Comparison of ENCODE assay signal across 1 cellular context in the genomic region with DNA sequence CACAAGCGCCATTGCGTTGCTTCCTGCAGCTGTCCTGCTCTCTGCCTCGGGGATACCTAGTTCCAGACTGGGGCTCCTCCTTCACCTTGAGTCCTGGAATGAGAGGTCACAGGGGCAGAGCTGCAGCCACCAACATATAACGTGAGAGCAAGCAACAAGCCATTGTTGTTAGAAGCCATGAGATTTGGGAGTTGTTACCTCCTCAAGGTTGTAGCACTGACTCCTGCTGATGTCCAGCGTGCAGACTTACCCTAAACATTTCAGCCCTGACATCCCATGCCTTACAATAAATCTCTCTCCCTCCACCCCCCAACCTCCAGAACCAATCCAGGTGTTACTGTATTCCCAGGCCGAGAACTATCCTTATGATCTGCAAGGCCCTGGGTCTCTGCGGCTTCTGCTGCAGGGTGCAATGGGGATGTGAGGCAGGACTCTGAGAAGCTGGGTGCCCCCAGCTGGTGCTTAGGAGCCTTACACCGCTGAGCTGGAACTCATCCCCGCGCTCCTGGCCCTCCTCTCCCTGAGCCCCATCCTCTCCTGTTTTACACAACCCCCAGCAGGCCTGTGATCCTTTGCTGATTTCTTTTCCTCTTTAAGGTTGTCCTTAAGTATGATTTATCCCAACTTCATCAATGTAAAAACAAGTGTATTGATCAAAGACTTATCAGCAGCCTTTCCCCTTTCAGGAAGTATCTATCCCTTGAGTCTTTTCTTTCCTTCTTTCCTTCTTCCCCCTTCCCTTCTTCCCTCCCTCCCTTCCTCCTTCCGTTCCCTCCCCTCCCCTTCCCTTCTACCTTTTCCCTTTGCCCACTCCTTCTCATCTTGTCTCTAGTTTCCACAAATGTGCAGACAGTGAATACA.
A peak's percentile ranks its signal among the peaks of the same experiment; 100 is the strongest.
TF ChIP-seq lines count a peak whose summit lies in the region.

No MANE protein-coding gene starts in this region.

TF ChIP-seq in HepG2, 621 proteins besides CTCF, POLR2A, EP300 and RAD21 (continued from another document):
- TF ChIP-seq, protein P1, sequence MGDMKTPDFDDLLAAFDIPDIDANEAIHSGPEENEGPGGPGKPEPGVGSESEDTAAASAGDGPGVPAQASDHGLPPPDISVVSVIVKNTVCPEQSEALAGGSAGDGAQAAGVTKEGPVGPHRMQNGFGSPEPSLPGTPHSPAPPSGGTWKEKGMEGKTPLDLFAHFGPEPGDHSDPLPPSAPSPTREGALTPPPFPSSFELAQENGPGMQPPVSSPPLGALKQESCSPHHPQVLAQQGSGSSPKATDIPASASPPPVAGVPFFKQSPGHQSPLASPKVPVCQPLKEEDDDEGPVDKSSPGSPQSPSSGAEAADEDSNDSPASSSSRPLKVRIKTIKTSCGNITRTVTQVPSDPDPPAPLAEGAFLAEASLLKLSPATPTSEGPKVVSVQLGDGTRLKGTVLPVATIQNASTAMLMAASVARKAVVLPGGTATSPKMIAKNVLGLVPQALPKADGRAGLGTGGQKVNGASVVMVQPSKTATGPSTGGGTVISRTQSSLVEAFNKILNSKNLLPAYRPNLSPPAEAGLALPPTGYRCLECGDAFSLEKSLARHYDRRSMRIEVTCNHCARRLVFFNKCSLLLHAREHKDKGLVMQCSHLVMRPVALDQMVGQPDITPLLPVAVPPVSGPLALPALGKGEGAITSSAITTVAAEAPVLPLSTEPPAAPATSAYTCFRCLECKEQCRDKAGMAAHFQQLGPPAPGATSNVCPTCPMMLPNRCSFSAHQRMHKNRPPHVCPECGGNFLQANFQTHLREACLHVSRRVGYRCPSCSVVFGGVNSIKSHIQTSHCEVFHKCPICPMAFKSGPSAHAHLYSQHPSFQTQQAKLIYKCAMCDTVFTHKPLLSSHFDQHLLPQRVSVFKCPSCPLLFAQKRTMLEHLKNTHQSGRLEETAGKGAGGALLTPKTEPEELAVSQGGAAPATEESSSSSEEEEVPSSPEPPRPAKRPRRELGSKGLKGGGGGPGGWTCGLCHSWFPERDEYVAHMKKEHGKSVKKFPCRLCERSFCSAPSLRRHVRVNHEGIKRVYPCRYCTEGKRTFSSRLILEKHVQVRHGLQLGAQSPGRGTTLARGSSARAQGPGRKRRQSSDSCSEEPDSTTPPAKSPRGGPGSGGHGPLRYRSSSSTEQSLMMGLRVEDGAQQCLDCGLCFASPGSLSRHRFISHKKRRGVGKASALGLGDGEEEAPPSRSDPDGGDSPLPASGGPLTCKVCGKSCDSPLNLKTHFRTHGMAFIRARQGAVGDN (CRISPR knock-in tag; IDR thresholded peaks at IDR 0.05) = 0 out of 2 replicates have a peak, but pooled peaks have one; percentile 20
- TF ChIP-seq, protein P2, sequence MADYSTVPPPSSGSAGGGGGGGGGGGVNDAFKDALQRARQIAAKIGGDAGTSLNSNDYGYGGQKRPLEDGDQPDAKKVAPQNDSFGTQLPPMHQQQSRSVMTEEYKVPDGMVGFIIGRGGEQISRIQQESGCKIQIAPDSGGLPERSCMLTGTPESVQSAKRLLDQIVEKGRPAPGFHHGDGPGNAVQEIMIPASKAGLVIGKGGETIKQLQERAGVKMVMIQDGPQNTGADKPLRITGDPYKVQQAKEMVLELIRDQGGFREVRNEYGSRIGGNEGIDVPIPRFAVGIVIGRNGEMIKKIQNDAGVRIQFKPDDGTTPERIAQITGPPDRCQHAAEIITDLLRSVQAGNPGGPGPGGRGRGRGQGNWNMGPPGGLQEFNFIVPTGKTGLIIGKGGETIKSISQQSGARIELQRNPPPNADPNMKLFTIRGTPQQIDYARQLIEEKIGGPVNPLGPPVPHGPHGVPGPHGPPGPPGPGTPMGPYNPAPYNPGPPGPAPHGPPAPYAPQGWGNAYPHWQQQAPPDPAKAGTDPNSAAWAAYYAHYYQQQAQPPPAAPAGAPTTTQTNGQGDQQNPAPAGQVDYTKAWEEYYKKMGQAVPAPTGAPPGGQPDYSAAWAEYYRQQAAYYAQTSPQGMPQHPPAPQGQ (CRISPR knock-in tag; IDR thresholded peaks at IDR 0.05; ENCODE audit: borderline replicate concordance) = no peak
- TF ChIP-seq ZNF713 (CRISPR knock-in tag; IDR thresholded peaks at IDR 0.05) = no peak
- peak; percentile 88 for TF ChIP-seq ZNF263 (CRISPR knock-in tag; IDR thresholded peaks at IDR 0.05)
- TF ChIP-seq, protein P3, sequence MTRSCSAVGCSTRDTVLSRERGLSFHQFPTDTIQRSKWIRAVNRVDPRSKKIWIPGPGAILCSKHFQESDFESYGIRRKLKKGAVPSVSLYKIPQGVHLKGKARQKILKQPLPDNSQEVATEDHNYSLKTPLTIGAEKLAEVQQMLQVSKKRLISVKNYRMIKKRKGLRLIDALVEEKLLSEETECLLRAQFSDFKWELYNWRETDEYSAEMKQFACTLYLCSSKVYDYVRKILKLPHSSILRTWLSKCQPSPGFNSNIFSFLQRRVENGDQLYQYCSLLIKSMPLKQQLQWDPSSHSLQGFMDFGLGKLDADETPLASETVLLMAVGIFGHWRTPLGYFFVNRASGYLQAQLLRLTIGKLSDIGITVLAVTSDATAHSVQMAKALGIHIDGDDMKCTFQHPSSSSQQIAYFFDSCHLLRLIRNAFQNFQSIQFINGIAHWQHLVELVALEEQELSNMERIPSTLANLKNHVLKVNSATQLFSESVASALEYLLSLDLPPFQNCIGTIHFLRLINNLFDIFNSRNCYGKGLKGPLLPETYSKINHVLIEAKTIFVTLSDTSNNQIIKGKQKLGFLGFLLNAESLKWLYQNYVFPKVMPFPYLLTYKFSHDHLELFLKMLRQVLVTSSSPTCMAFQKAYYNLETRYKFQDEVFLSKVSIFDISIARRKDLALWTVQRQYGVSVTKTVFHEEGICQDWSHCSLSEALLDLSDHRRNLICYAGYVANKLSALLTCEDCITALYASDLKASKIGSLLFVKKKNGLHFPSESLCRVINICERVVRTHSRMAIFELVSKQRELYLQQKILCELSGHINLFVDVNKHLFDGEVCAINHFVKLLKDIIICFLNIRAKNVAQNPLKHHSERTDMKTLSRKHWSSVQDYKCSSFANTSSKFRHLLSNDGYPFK (CRISPR knock-in tag; IDR thresholded peaks at IDR 0.05; ENCODE audit: borderline replicate concordance) = no peak
- TF ChIP-seq TBX3 (IDR thresholded peaks at IDR 0.05; ENCODE audit: borderline replicate concordance) = no peak
- TF ChIP-seq ZNF615 (CRISPR knock-in tag; IDR thresholded peaks at IDR 0.05; ENCODE audit: borderline replicate concordance) = no peak
- no peak for TF ChIP-seq ZNF557 (CRISPR knock-in tag; IDR thresholded peaks at IDR 0.05)
- TF ChIP-seq SNAPC2 (CRISPR knock-in tag; IDR thresholded peaks at IDR 0.05) = no peak
- TF ChIP-seq, protein P4, sequence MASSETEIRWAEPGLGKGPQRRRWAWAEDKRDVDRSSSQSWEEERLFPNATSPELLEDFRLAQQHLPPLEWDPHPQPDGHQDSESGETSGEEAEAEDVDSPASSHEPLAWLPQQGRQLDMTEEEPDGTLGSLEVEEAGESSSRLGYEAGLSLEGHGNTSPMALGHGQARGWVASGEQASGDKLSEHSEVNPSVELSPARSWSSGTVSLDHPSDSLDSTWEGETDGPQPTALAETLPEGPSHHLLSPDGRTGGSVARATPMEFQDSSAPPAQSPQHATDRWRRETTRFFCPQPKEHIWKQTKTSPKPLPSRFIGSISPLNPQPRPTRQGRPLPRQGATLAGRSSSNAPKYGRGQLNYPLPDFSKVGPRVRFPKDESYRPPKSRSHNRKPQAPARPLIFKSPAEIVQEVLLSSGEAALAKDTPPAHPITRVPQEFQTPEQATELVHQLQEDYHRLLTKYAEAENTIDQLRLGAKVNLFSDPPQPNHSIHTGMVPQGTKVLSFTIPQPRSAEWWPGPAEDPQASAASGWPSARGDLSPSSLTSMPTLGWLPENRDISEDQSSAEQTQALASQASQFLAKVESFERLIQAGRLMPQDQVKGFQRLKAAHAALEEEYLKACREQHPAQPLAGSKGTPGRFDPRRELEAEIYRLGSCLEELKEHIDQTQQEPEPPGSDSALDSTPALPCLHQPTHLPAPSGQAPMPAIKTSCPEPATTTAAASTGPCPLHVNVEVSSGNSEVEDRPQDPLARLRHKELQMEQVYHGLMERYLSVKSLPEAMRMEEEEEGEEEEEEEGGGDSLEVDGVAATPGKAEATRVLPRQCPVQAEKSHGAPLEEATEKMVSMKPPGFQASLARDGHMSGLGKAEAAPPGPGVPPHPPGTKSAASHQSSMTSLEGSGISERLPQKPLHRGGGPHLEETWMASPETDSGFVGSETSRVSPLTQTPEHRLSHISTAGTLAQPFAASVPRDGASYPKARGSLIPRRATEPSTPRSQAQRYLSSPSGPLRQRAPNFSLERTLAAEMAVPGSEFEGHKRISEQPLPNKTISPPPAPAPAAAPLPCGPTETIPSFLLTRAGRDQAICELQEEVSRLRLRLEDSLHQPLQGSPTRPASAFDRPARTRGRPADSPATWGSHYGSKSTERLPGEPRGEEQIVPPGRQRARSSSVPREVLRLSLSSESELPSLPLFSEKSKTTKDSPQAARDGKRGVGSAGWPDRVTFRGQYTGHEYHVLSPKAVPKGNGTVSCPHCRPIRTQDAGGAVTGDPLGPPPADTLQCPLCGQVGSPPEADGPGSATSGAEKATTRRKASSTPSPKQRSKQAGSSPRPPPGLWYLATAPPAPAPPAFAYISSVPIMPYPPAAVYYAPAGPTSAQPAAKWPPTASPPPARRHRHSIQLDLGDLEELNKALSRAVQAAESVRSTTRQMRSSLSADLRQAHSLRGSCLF (CRISPR knock-in tag; IDR thresholded peaks at IDR 0.05; ENCODE audit: borderline replicate concordance) = no peak
- TF ChIP-seq, protein P5, sequence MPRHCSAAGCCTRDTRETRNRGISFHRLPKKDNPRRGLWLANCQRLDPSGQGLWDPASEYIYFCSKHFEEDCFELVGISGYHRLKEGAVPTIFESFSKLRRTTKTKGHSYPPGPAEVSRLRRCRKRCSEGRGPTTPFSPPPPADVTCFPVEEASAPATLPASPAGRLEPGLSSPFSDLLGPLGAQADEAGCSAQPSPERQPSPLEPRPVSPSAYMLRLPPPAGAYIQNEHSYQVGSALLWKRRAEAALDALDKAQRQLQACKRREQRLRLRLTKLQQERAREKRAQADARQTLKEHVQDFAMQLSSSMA (CRISPR knock-in tag; IDR thresholded peaks at IDR 0.05) = no peak
- TF ChIP-seq, protein P6, sequence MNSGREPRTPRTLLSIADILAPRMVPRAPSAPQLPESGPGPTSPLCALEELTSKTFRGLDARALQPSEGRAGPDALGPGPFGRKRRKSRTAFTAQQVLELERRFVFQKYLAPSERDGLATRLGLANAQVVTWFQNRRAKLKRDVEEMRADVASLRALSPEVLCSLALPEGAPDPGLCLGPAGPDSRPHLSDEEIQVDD (CRISPR knock-in tag; IDR thresholded peaks at IDR 0.05; ENCODE audit: borderline replicate concordance) = no peak
- TF ChIP-seq, protein P7, sequence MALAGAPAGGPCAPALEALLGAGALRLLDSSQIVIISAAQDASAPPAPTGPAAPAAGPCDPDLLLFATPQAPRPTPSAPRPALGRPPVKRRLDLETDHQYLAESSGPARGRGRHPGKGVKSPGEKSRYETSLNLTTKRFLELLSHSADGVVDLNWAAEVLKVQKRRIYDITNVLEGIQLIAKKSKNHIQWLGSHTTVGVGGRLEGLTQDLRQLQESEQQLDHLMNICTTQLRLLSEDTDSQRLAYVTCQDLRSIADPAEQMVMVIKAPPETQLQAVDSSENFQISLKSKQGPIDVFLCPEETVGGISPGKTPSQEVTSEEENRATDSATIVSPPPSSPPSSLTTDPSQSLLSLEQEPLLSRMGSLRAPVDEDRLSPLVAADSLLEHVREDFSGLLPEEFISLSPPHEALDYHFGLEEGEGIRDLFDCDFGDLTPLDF (CRISPR knock-in tag; IDR thresholded peaks at IDR 0.05) = no peak
- TF ChIP-seq ZNF746 (CRISPR knock-in tag; IDR thresholded peaks at IDR 0.05) = no peak
